11 cellular contexts compared by ENCODE assay signal in the genomic region with DNA sequence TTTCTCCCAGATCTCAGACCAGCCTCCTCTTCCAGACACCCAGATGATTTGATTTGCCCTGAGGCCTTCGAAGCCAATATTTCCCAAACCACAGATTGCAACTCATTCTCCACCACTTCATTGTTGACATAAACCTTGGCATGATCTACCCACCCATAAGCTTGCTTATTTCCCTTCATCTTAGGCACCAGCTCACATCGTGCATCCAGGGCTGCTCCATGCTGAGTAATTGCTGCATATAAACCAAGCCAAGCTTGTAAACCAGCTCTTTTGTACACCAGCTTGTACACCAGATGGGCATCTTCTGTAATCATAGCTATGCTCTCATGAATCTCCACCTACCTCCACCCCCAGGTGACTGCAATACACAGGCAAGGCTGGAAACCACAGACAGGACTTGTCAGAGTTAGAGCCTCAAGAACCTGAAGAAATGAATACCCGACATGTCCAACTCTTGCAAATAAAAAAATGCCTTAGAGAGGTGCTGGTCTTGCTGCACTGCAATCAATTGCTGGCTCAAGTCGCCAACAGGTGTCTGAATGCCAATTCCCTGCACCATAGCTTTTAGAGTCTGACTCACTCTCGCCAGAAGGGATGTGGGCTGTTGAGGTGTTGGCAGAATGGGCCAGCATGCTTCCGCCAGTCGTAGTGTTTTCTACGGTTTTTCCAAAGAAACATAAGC. TPM values are rescaled to one million over a fixed set of nuclear protein-coding genes. Genes with fewer than 3 reads are reported as not detected.
DNase-seq lines count a peak whose midpoint lies in the region; ATAC-seq and TF ChIP-seq lines count a peak whose summit lies in the region.
"Had no signal": no experiment of that assay in that cellular context is flagged by ENCODE, and none has a peak within 500 bp of the region (broad histone marks: within the 10 kb centered on the region; RNA-seq: fewer than 3 reads in every experiment).

No MANE protein-coding gene starts in this region.

- peaks cover 0 to 21% (median 6%) of the 10 kb centered on the region in 9 donors for H3K9me3 Mint-ChIP-seq in naive thymus-derived CD8-positive, alpha-beta T cell

- H3K27ac Mint-ChIP-seq in naive thymus-derived CD8-positive, alpha-beta T cell, result peak overlapping the region; percentile 89 to 98 (median 95)

- peaks cover 55 to 97% (median 92%) of the 10 kb centered on the region in 4 donors for H3K4me1 Mint-ChIP-seq in naive thymus-derived CD8-positive, alpha-beta T cell

- no peaks in the 10 kb centered on the region for H3K9me3 ChIP-seq in RWPE2 (ENCODE audit: severe bottlenecking)
- H3K9me3 ChIP-seq in right atrium auricular region, result no peaks in the 10 kb centered on the region
- H3K9me3 ChIP-seq: right lobe of liver had no signal

- H3K27me3 ChIP-seq in RWPE2 (ENCODE audit: insufficient read depth, poor library complexity, severe bottlenecking), result no peaks in the 10 kb centered on the region
- H3K27me3 ChIP-seq in right atrium auricular region, result no peaks in the 10 kb centered on the region
- H3K27me3 ChIP-seq: right lobe of liver had no signal

- no peak overlapping the region for H3K27ac ChIP-seq in RWPE2 (ENCODE audit: poor library complexity, severe bottlenecking)
- no peak overlapping the region for H3K27ac ChIP-seq in right atrium auricular region
- H3K27ac ChIP-seq: right lobe of liver had no signal

- H3K4me3 ChIP-seq in RWPE2 (ENCODE audit: severe bottlenecking), result no peak overlapping the region
- H3K4me3 ChIP-seq in right atrium auricular region, result no peak overlapping the region
- H3K4me3 ChIP-seq: right lobe of liver had no signal

- DNase-seq in Daoy (ENCODE audit: low read depth) (peak; percentile 66), RWPE2 (ENCODE audit: low spot score) (no peak), right atrium auricular region (ENCODE audit: low spot score) (no peak)
- peak; percentile 38 for DNase-seq in activated naive CD4-positive, alpha-beta T cell treated with anti-CD3 and anti-CD28 coated beads, Interleukin-2, amount 50 U/mL, for 16 hours
- DNase-seq in naive thymus-derived CD8-positive, alpha-beta T cell, result peak in 5 of 10 donors; percentile 34 to 61 (median 36)
- DNase-seq: DMS53, NCI-H187 treated with DMSO at 0.1 percent for 48 hours had no signal

- H3K4me1 ChIP-seq in RWPE2 (ENCODE audit: insufficient read depth, poor library complexity, severe bottlenecking) (peaks cover 6% of the 10 kb centered on the region), right atrium auricular region (no peaks in the 10 kb centered on the region)
- H3K4me1 ChIP-seq: right lobe of liver had no signal

- H3K4me3 Mint-ChIP-seq in naive thymus-derived CD8-positive, alpha-beta T cell, result peak overlapping the region; percentile 77 to 90 (median 86)

- POLR2A ChIA-PET in naive thymus-derived CD8-positive, alpha-beta T cell (lab: Charles Lee), result interaction anchor here (0.7 to 16.4 kb wide), 18 partner anchors 8 to 199 kb away, joined by 3 to 247 read pairs (median 6); partner anchors contain the start of genes TMSB10 and TRABD2A

- H3K36me3 Mint-ChIP-seq in naive thymus-derived CD8-positive, alpha-beta T cell, result peaks cover 14 to 39% (median 35%) of the 10 kb centered on the region in 3 donors

- ATAC-seq in RWPE2 (ENCODE audit: low read depth), result peak; percentile 69
- peak in 1 of 2 donors; percentile 24 for ATAC-seq in naive thymus-derived CD8-positive, alpha-beta T cell
- ATAC-seq in HG03565 (IDR thresholded peaks at IDR 0.05; ENCODE audit: unreplicated experiment), result no peak
- no peak for ATAC-seq in GM18868 (IDR thresholded peaks at IDR 0.05; ENCODE audit: unreplicated experiment)
- ATAC-seq in HG03139 (IDR thresholded peaks at IDR 0.05; ENCODE audit: unreplicated experiment), result no peak
- ATAC-seq: right lobe of liver had no signal

- no peaks in the 10 kb centered on the region for H3K27me3 Mint-ChIP-seq in naive thymus-derived CD8-positive, alpha-beta T cell

- no peaks in the 10 kb centered on the region for H3K36me3 ChIP-seq in RWPE2 (ENCODE audit: low read depth)
- no peaks in the 10 kb centered on the region for H3K36me3 ChIP-seq in right atrium auricular region
- H3K36me3 ChIP-seq: right lobe of liver had no signal

- TF ChIP-seq CTCF in RWPE2 (IDR thresholded peaks at IDR 0.05; ENCODE audit: poor library complexity, severe bottlenecking) (no peak), right atrium auricular region (IDR thresholded peaks at IDR 0.05) (no peak)

RNA-seq across cellular contexts. Expression of gene TRABD2A, which starts 31.5 kb away (rescaled TPM):
- total RNA-seq in Daoy (2014; rRNA removed; shearing (Covaris generic)), result 4.4 and 4.7 TPM in 2 replicates
- total RNA-seq in naive thymus-derived CD8-positive, alpha-beta T cell, result 100 to 1,000 TPM; 165 to 168 TPM
- polyA plus RNA-seq in naive thymus-derived CD8-positive, alpha-beta T cell, result 100 to 1,000 TPM in 2 of 3 donors, 10 to 100 TPM in 1; 70.1 to 173 (median 104) TPM
- total RNA-seq in right atrium auricular region, result 1 to 10 TPM; 1.2 to 1.7 TPM

RNA-seq across cellular contexts. Expression of gene TMSB10, which starts 56.0 kb away (rescaled TPM):
- total RNA-seq in Daoy (2014; rRNA removed; shearing (Covaris generic)), result 5,141 and 5,751 TPM in 2 replicates
- 1,000 to 10,000 TPM; 1,479 to 1,535 TPM for total RNA-seq in naive thymus-derived CD8-positive, alpha-beta T cell
- 1,000 to 10,000 TPM; 6,950 to 8,855 (median 7,882) TPM for polyA plus RNA-seq in naive thymus-derived CD8-positive, alpha-beta T cell
- 1,000 to 10,000 TPM; 1,113 to 1,769 TPM for total RNA-seq in right atrium auricular region

Comparison
In these comparisons a context has a peak if more than half of its experiments do, and no peak if none do; other contexts are left out.
1. DNase-seq: peak in Daoy (single experiment) and activated naive CD4-positive, alpha-beta T cell treated with anti-CD3 and anti-CD28 coated beads, Interleukin-2, amount 50 U/mL, for 16 hours (single experiment); none in RWPE2 (single experiment) and right atrium auricular region (single experiment).
2. RNA of gene TRABD2A, which starts 31.5 kb away (total RNA-seq): 165 to 168 TPM in naive thymus-derived CD8-positive, alpha-beta T cell; 4.4 to 4.7 TPM in Daoy and 1.2 to 1.7 TPM in right atrium auricular region; every median in the first group is over 10 times any median in the second.